1 cellular context compared by ENCODE assay signal in the genomic region with DNA sequence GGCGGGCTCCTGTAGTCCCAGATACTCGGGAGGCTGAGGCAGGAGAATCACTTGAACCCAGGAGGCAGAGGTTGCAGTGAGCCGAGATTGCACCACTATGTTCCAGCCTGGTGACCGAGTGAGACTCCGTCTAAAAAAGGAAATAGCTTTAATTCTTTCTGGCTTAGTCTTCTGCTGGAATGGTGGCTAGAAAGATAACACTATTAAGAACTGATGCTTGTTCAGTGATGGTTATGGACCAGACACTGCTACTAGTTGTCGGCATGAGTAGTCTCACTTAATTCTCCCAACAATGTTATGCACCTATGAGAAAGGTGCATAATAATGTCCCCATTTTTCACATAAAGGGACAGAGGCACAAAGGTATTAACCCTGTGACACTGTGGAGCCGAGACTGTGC.
TF ChIP-seq lines count a peak whose summit lies in the region.

No MANE protein-coding gene starts in this region.

TF ChIP-seq in SK-N-SH treated with all-trans-retinoic acid at 6 μM for 48 hours, 23 proteins besides CTCF, POLR2A, EP300 and RAD21 (continued from another document):
- TF ChIP-seq, protein P1, sequence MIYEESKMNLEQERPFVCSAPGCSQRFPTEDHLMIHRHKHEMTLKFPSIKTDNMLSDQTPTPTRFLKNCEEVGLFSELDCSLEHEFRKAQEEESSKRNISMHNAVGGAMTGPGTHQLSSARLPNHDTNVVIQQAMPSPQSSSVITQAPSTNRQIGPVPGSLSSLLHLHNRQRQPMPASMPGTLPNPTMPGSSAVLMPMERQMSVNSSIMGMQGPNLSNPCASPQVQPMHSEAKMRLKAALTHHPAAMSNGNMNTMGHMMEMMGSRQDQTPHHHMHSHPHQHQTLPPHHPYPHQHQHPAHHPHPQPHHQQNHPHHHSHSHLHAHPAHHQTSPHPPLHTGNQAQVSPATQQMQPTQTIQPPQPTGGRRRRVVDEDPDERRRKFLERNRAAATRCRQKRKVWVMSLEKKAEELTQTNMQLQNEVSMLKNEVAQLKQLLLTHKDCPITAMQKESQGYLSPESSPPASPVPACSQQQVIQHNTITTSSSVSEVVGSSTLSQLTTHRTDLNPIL (CRISPR knock-in tag; IDR thresholded peaks at IDR 0.05; ENCODE audit: low read depth) = no peak
- TF ChIP-seq ZNF70 (CRISPR knock-in tag; IDR thresholded peaks at IDR 0.05) (no peak), ZNF565 (CRISPR knock-in tag; conservative IDR thresholded peaks at IDR 0.05; ENCODE audit: low read depth) (no peak), GLIS3 (CRISPR knock-in tag; IDR thresholded peaks at IDR 0.05) (no peak), CSDC2 (CRISPR knock-in tag; IDR thresholded peaks at IDR 0.05) (no peak), ESRRG (CRISPR knock-in tag; IDR thresholded peaks at IDR 0.05) (no peak), PPARA (CRISPR knock-in tag; IDR thresholded peaks at IDR 0.05; ENCODE audit: borderline replicate concordance) (no peak), TOX (CRISPR knock-in tag; IDR thresholded peaks at IDR 0.05; ENCODE audit: borderline replicate concordance) (no peak), BACH2 (CRISPR knock-in tag; IDR thresholded peaks at IDR 0.05; ENCODE audit: borderline replicate concordance) (no peak)
- TF ChIP-seq, protein P2, sequence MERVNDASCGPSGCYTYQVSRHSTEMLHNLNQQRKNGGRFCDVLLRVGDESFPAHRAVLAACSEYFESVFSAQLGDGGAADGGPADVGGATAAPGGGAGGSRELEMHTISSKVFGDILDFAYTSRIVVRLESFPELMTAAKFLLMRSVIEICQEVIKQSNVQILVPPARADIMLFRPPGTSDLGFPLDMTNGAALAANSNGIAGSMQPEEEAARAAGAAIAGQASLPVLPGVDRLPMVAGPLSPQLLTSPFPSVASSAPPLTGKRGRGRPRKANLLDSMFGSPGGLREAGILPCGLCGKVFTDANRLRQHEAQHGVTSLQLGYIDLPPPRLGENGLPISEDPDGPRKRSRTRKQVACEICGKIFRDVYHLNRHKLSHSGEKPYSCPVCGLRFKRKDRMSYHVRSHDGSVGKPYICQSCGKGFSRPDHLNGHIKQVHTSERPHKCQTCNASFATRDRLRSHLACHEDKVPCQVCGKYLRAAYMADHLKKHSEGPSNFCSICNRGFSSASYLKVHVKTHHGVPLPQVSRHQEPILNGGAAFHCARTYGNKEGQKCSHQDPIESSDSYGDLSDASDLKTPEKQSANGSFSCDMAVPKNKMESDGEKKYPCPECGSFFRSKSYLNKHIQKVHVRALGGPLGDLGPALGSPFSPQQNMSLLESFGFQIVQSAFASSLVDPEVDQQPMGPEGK (CRISPR knock-in tag; IDR thresholded peaks at IDR 0.05; ENCODE audit: borderline replicate concordance) = no peak
- TF ChIP-seq, protein P3, sequence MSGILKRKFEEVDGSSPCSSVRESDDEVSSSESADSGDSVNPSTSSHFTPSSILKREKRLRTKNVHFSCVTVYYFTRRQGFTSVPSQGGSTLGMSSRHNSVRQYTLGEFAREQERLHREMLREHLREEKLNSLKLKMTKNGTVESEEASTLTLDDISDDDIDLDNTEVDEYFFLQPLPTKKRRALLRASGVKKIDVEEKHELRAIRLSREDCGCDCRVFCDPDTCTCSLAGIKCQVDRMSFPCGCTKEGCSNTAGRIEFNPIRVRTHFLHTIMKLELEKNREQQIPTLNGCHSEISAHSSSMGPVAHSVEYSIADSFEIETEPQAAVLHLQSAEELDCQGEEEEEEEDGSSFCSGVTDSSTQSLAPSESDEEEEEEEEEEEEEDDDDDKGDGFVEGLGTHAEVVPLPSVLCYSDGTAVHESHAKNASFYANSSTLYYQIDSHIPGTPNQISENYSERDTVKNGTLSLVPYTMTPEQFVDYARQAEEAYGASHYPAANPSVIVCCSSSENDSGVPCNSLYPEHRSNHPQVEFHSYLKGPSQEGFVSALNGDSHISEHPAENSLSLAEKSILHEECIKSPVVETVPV (CRISPR knock-in tag; IDR thresholded peaks at IDR 0.05) = no peak
